Comparison of ENCODE assay signal across 30 cellular contexts in the genomic region with DNA sequence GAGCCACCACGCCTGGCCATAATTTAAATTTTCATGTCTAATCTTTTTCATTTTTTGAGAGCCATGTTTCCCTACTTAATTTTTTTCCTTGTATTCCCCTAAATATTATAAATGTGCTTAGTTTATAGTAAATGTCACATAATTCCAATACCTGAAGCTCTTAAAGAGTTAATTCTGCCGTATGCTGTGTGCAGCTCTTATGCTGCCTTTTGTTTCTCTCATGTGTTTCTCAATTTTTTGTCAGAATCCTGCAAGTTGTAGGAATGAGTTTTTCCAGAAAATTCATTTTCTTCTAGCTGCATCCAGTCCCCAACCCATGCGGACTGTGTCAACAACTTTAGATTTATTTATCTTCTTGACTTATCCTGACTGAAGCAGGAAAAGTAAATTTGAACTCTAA.
"Had no signal": no experiment of that assay in that cellular context is flagged by ENCODE, and none has a peak within 500 bp of the region (broad histone marks: within the 10 kb centered on the region; RNA-seq: fewer than 3 reads in every experiment).

No MANE protein-coding gene starts in this region.

- H3K36me3 ChIP-seq: neutrophil, pancreas, spleen, suprapubic skin, tibial artery, transverse colon, upper lobe of right lung, uterus had no signal

- DNase-seq: naive thymus-derived CD8-positive, alpha-beta T cell; nephron progenitor cell; nucleus accumbens; pancreas; psoas muscle; right cardiac atrium; spleen; stimulated activated CD4-positive, alpha-beta T cell treated with anti-CD3 and anti-CD28 coated beads, Interleukin-12 subunit alpha, Interleukin-12 subunit beta, amount 100 ng/mL, for 4 hours; stimulated activated CD4-positive, alpha-beta T cell treated with anti-CD3 and anti-CD28 coated beads, Interleukin-1b, Interleukin-23, amount 100 ng/mL, for 48 hours; stimulated activated CD4-positive, alpha-beta T cell treated with anti-CD3 and anti-CD28 coated beads, Interleukin-4, amount 100 ng/mL, for 1 hour; stimulated activated CD4-positive, alpha-beta T cell treated with anti-CD3 and anti-CD28 coated beads, Interleukin-4, amount 100 ng/mL, for 4 hours; stimulated activated CD8-positive, alpha-beta memory T cell treated with anti-CD3 and anti-CD28 coated beads, Interleukin-4, amount 100 ng/mL, for 48 hours; stimulated activated naive CD4-positive, alpha-beta T cell; stimulated activated naive CD8-positive, alpha-beta T cell treated with anti-CD3 and anti-CD28 coated beads, Interleukin-15, amount 100 ng/mL, for 72 hours; stimulated activated naive CD8-positive, alpha-beta T cell treated with anti-CD3 and anti-CD28 coated beads, Interleukin-15, Interleukin-2, amounts not matched to agents 100 U/mL and 50 U/mL, for 24 hours; substantia nigra; testis; tibial artery; transverse colon; upper lobe of right lung; uterus had no signal

- H3K27me3 ChIP-seq: neutrophil, pancreas, spleen, suprapubic skin, testis, tibial artery, transverse colon, upper lobe of right lung, uterus had no signal

- H3K9me3 Mint-ChIP-seq: neural crest cell; stimulated activated memory B cell treated with anti-CD40 and anti-IgM and Interleukin-4, amounts not matched to agents 10 μg/mL and 1 μg/mL and 100 μg/mL, for 72 hours; type B pancreatic cell had no signal

- H3K9me3 ChIP-seq: neutrophil, pancreas, psoas muscle, spleen, suprapubic skin, testis, tibial artery, transverse colon, upper lobe of right lung, uterus had no signal

- ATAC-seq: naive thymus-derived CD8-positive, alpha-beta T cell; natural killer cell treated with Interleukin-12 subunit alpha and Interleukin-12 subunit beta and Interleukin-15 and Interleukin-18, amount 100 ng/mL, for 72 hours; psoas muscle; right cardiac atrium; sciatic nerve; stimulated activated memory B cell treated with anti-CD40 and anti-IgM and Interleukin-4, amounts not matched to agents 10 μg/mL and 1 μg/mL and 100 μg/mL, for 72 hours; stimulated activated naive CD8-positive, alpha-beta T cell treated with anti-CD3 and anti-CD28 coated beads, Interleukin-15, amount 100 ng/mL, for 72 hours; stimulated activated naive CD8-positive, alpha-beta T cell treated with anti-CD3 and anti-CD28 coated beads, Interleukin-15, Interleukin-2, amounts not matched to agents 100 U/mL and 50 U/mL, for 24 hours; upper lobe of right lung had no signal

- H3K4me3 ChIP-seq: pancreas, psoas muscle, skin epidermis, smooth muscle cell, spleen, suprapubic skin, testis, tibial artery, transverse colon, upper lobe of right lung, uterus had no signal

- H3K27ac ChIP-seq: neutrophil, pancreas, psoas muscle, skin epidermis, spleen, suprapubic skin, testis, tibial artery, transverse colon, upper lobe of right lung, uterus had no signal

- H3K4me3 Mint-ChIP-seq: naive thymus-derived CD8-positive, alpha-beta T cell; natural killer cell treated with Interleukin-12 subunit alpha and Interleukin-12 subunit beta and Interleukin-15 and Interleukin-18, amount 100 ng/mL, for 72 hours; nephron progenitor cell; neural crest cell; stimulated activated memory B cell treated with anti-CD40 and anti-IgM and Interleukin-4, amounts not matched to agents 10 μg/mL and 1 μg/mL and 100 μg/mL, for 72 hours; stimulated activated naive CD8-positive, alpha-beta T cell treated with anti-CD3 and anti-CD28 coated beads, Interleukin-15, amount 100 ng/mL, for 72 hours; type B pancreatic cell had no signal

- H3K4me1 ChIP-seq: pancreas, psoas muscle, spleen, suprapubic skin, testis, tibial artery, transverse colon, upper lobe of right lung, uterus had no signal

- H3K4me1 Mint-ChIP-seq: naive thymus-derived CD8-positive, alpha-beta T cell; nephron progenitor cell; neural crest cell; stimulated activated memory B cell treated with anti-CD40 and anti-IgM and Interleukin-4, amounts not matched to agents 10 μg/mL and 1 μg/mL and 100 μg/mL, for 72 hours; stimulated activated naive CD8-positive, alpha-beta T cell treated with anti-CD3 and anti-CD28 coated beads, Interleukin-15, amount 100 ng/mL, for 72 hours had no signal

- H3K27me3 Mint-ChIP-seq: naive thymus-derived CD8-positive, alpha-beta T cell; natural killer cell treated with Interleukin-12 subunit alpha and Interleukin-12 subunit beta and Interleukin-15 and Interleukin-18, amount 100 ng/mL, for 72 hours; stimulated activated memory B cell treated with anti-CD40 and anti-IgM and Interleukin-4, amounts not matched to agents 10 μg/mL and 1 μg/mL and 100 μg/mL, for 72 hours; stimulated activated naive CD8-positive, alpha-beta T cell treated with anti-CD3 and anti-CD28 coated beads, Interleukin-15, amount 100 ng/mL, for 72 hours; type B pancreatic cell had no signal

- H3K27ac Mint-ChIP-seq: naive thymus-derived CD8-positive, alpha-beta T cell; natural killer cell treated with Interleukin-12 subunit alpha and Interleukin-12 subunit beta and Interleukin-15 and Interleukin-18, amount 100 ng/mL, for 72 hours; stimulated activated memory B cell treated with anti-CD40 and anti-IgM and Interleukin-4, amounts not matched to agents 10 μg/mL and 1 μg/mL and 100 μg/mL, for 72 hours; stimulated activated naive CD8-positive, alpha-beta T cell treated with anti-CD3 and anti-CD28 coated beads, Interleukin-15, amount 100 ng/mL, for 72 hours; type B pancreatic cell had no signal

- H3K36me3 Mint-ChIP-seq: naive thymus-derived CD8-positive, alpha-beta T cell; stimulated activated memory B cell treated with anti-CD40 and anti-IgM and Interleukin-4, amounts not matched to agents 10 μg/mL and 1 μg/mL and 100 μg/mL, for 72 hours; type B pancreatic cell had no signal
